Comparison of ENCODE assay signal across 8 cellular contexts in the genomic region with DNA sequence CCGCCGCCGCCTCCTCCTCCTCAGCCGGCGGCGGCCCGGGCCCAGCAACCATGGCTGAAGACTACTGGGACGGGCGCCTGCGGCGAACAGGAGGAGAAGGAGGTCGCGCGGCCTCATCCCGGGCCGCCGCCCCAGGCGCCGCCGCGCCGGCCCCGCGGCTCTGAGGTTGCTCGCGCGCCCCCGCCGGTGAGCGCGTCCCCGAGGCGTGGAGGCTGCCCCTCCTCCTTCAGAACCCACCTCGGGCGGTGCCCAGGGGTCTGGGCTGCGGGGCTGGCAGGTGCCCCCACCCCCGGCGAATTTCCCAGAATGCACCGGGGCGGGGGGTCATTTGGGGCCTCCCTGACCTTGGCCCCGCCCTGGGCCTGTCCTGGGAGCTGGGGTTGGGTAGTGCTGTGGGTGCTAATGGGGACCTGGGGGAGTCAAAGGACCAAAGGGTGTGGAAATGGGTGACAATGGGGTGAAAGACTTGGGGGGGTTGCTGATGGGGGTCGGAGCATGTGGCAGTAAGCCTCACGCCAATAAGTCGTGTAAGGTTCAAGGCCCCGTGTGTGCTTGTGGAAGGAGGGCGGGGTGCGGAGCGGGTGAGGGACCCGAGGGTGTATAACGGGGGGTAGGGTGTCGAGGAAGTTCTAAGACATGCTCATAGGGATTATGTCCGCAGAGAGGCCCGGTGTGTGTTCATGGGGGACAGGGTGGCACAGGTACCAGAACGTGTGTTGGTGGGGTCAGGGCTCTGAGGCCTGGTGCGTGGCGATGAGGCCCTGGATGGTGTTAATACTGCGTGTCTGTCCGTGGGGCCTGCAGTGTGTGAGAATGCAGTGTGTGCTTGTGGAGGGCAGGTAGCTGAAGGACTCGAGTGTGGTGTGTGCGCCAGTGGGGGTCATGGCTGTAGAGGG. TPM values are rescaled to one million over a fixed set of nuclear protein-coding genes. Genes with fewer than 3 reads are reported as not detected.
DNase-seq lines count a peak whose midpoint lies in the region; ATAC-seq and TF ChIP-seq lines count a peak whose summit lies in the region.

No MANE protein-coding gene starts in this region.

- peak overlapping the region; percentile 79 to 98 (median 91) for H3K27ac Mint-ChIP-seq in CD14-positive monocyte
- peak overlapping the region; percentile 87 for H3K27ac Mint-ChIP-seq in stimulated activated naive CD8-positive, alpha-beta T cell treated with anti-CD3 and anti-CD28 coated beads, Interleukin-15, Interleukin-2, amounts not matched to agents 100 ng/mL and 50 ng/mL, for 24 hours

- H3K4me3 ChIP-seq in mononuclear cell (ENCODE audit: low read length), result peak overlapping the region; percentile 79

- intact Hi-C loops in CD14-positive monocyte (cut with micrococcal nuclease), result loop anchor here in 1 of 2 donors (2.0 kb wide), 1 partner anchor 14 kb away; a partner anchor contains a TSS

- peaks cover 45% of the 10 kb centered on the region for H3K4me1 Mint-ChIP-seq in CD14-positive monocyte
- H3K4me1 Mint-ChIP-seq in stimulated activated naive CD8-positive, alpha-beta T cell treated with anti-CD3 and anti-CD28 coated beads, Interleukin-15, Interleukin-2, amounts not matched to agents 100 ng/mL and 50 ng/mL, for 24 hours (ENCODE audit: low read depth), result peaks cover 41% of the 10 kb centered on the region

- peak overlapping the region; percentile 89 to 91 for H3K4me3 Mint-ChIP-seq in CD14-positive monocyte
- peak overlapping the region; percentile 87 for H3K4me3 Mint-ChIP-seq in stimulated activated naive CD8-positive, alpha-beta T cell treated with anti-CD3 and anti-CD28 coated beads, Interleukin-15, Interleukin-2, amounts not matched to agents 100 ng/mL and 50 ng/mL, for 24 hours

- TF ChIP-seq CTCF in CD14-positive monocyte (IDR thresholded peaks at IDR 0.05), result no peak

- H3K9me3 Mint-ChIP-seq in CD14-positive monocyte, result peaks cover 0 to 14% (median 0%) of the 10 kb centered on the region in 7 donors
- H3K9me3 Mint-ChIP-seq in stimulated activated naive CD8-positive, alpha-beta T cell treated with anti-CD3 and anti-CD28 coated beads, Interleukin-15, Interleukin-2, amounts not matched to agents 100 ng/mL and 50 ng/mL, for 24 hours, result no peaks in the 10 kb centered on the region

- H3K27me3 ChIP-seq in mononuclear cell (ENCODE audit: insufficient read depth, low read length), result no peaks in the 10 kb centered on the region

- no peak for DNase-seq in CD14-positive monocyte (ENCODE audit: low spot score)
- DNase-seq in HT-29 (ENCODE audit: low spot score), result peak; percentile 19
- DNase-seq in activated CD4-positive, alpha-beta T cell treated with anti-CD3 and anti-CD28 coated beads, Interleukin-2, amount 50 U/mL, for 1 hour, result peak; percentile 28
- peak; percentile 18 for DNase-seq in effector CD8-positive, alpha-beta T cell (lab: John Stamatoyannopoulos, UW)
- DNase-seq in globus pallidus (ENCODE audit: low spot score), result no peak

- peaks cover 0 to 21% (median 0%) of the 10 kb centered on the region in 3 donors for H3K27me3 Mint-ChIP-seq in CD14-positive monocyte (ENCODE audit: low read depth in 3 of 3)
- H3K27me3 Mint-ChIP-seq in stimulated activated naive CD8-positive, alpha-beta T cell treated with anti-CD3 and anti-CD28 coated beads, Interleukin-15, Interleukin-2, amounts not matched to agents 100 ng/mL and 50 ng/mL, for 24 hours, result no peaks in the 10 kb centered on the region

- H3K36me3 Mint-ChIP-seq in CD14-positive monocyte, result peaks cover 38 to 51% of the 10 kb centered on the region in 2 donors
- H3K36me3 Mint-ChIP-seq in stimulated activated naive CD8-positive, alpha-beta T cell treated with anti-CD3 and anti-CD28 coated beads, Interleukin-15, Interleukin-2, amounts not matched to agents 100 ng/mL and 50 ng/mL, for 24 hours (ENCODE audit: low read depth), result peaks cover 37% of the 10 kb centered on the region

- ATAC-seq in HG02938 (IDR thresholded peaks at IDR 0.05; ENCODE audit: unreplicated experiment), result no peak

- no peaks in the 10 kb centered on the region for H3K9me3 ChIP-seq in mononuclear cell (ENCODE audit: low read depth, low read length)

- peaks cover 28% of the 10 kb centered on the region for H3K4me1 ChIP-seq in mononuclear cell (ENCODE audit: insufficient read depth, low read length)

RNA-seq across cellular contexts. Expression of a gene that starts 0.7 kb away (rescaled TPM):
- polyA plus RNA-seq in CD14-positive monocyte, result 10 to 100 TPM in 1 of 2 donors, 1 to 10 TPM in 1; 7.3 to 14.1 TPM
- total RNA-seq in HT-29 (2014; rRNA removed; shearing (Covaris generic)), result 118 and 137 TPM in 2 replicates
- total RNA-seq in mononuclear cell, result 95.6 TPM

RNA-seq across cellular contexts. Expression of a gene that starts 13.6 kb away (rescaled TPM):
- 1 to 10 TPM; 6.7 to 8.8 TPM for polyA plus RNA-seq in CD14-positive monocyte
- total RNA-seq in HT-29 (2014; rRNA removed; shearing (Covaris generic)), result 13.6 and 21.2 TPM in 2 replicates
- 25.2 TPM for total RNA-seq in mononuclear cell

RNA-seq across cellular contexts. Expression of a gene that starts 25.5 kb away (rescaled TPM):
- polyA plus RNA-seq in CD14-positive monocyte, result 100 to 1,000 TPM; 125 to 150 TPM
- total RNA-seq in HT-29 (2014; rRNA removed; shearing (Covaris generic)), result 323 and 337 TPM in 2 replicates
- total RNA-seq in mononuclear cell, result 53.2 TPM

Comparison
In these comparisons a context has a peak if more than half of its experiments do, and no peak if none do; other contexts are left out.
1. DNase-seq: peak in HT-29 (single experiment), activated CD4-positive, alpha-beta T cell treated with anti-CD3 and anti-CD28 coated beads, Interleukin-2, amount 50 U/mL, for 1 hour (single experiment) and effector CD8-positive, alpha-beta T cell (single experiment); none in CD14-positive monocyte (single experiment) and globus pallidus (single experiment).